ENCODE assay signal across 1 cellular context in genomic region chr12:56258068-56258819, GRCh38.
TF ChIP-seq lines count a peak whose summit lies in the region.

ANKRD52 (minus strand) TSS chr12:56258384; CDS start chr12:56258269, 115 bp downstream.

TF ChIP-seq in GM12878, 131 proteins besides CTCF, POLR2A, EP300 and RAD21 (continued from another document and continues in another):
- no peak for TF ChIP-seq SKIL (IDR thresholded peaks at IDR 0.05; ENCODE audit: low read depth, poor library complexity, severe bottlenecking)
- TF ChIP-seq GABPA (IDR thresholded peaks at IDR 0.05; ENCODE audit: low read depth): no peak
- TF ChIP-seq ETV6 (conservative IDR thresholded peaks at IDR 0.05 in 1 of 2, IDR thresholded peaks at IDR 0.05 in 1 of 2; ENCODE audit: borderline replicate concordance in 1 of 2, low read depth in 1 of 2): no peak
- no peak for TF ChIP-seq ZBTB11 (CRISPR knock-in tag; IDR thresholded peaks at IDR 0.05)
- no peak; the same call in 1 of the 2 replicates for TF ChIP-seq MAX (IDR thresholded peaks at IDR 0.05; ENCODE audit: low read depth, low read length)
- no peak for TF ChIP-seq HDAC2 (IDR thresholded peaks at IDR 0.05)
- TF ChIP-seq FOS (IDR thresholded peaks at IDR 0.05; ENCODE audit: borderline replicate concordance, extremely low read depth, insufficient read length): no peak
- TF ChIP-seq SRF (IDR thresholded peaks at IDR 0.05; ENCODE audit: low read depth in 2 of 2, low read length in 2 of 2): no peak
- TF ChIP-seq IRF3 (IDR thresholded peaks at IDR 0.05): no peak
- TF ChIP-seq CHD2 (IDR thresholded peaks at IDR 0.05; ENCODE audit: borderline replicate concordance, low read depth, low read length): no peak
- no peak for TF ChIP-seq TCF3 (IDR thresholded peaks at IDR 0.05; ENCODE audit: borderline replicate concordance, insufficient read depth, low read depth, low read length)
- TF ChIP-seq PBX3 (IDR thresholded peaks at IDR 0.05; ENCODE audit: insufficient replicate concordance, low read depth, low read length): no peak
- no peak for TF ChIP-seq ATF3 (IDR thresholded peaks at IDR 0.05; ENCODE audit: borderline replicate concordance, extremely low read depth, low read depth, low read length)
- peak; percentile 37; the same call in 1 of the 2 replicates for TF ChIP-seq PAX5 (IDR thresholded peaks at IDR 0.05; ENCODE audit: borderline replicate concordance, low read depth, low read length)
- TF ChIP-seq TARDBP (IDR thresholded peaks at IDR 0.05; ENCODE audit: borderline replicate concordance): no peak
- TF ChIP-seq PKNOX1 (IDR thresholded peaks at IDR 0.05): no peak
- TF ChIP-seq RELA (IDR thresholded peaks at IDR 0.05; ENCODE audit: borderline replicate concordance, partially characterized antibody): no peak
- no peak for TF ChIP-seq ZNF274 (IDR thresholded peaks at IDR 0.05; ENCODE audit: insufficient read depth, insufficient read length)
- TF ChIP-seq SMARCA5 (IDR thresholded peaks at IDR 0.05): peak; percentile 99
- TF ChIP-seq ZBTB33 (IDR thresholded peaks at IDR 0.05): no peak
- no peak for TF ChIP-seq NFYA (IDR thresholded peaks at IDR 0.05; ENCODE audit: borderline replicate concordance, low read depth, low read length)
- TF ChIP-seq MXI1 (IDR thresholded peaks at IDR 0.05; ENCODE audit: low read depth, low read length): 0 out of 2 replicates have a peak, but pooled peaks have one; percentile 24
- TF ChIP-seq SMAD1 (IDR thresholded peaks at IDR 0.05; ENCODE audit: low read depth, partially characterized antibody): no peak
- no peak for TF ChIP-seq POLR2AphosphoS5 (IDR thresholded peaks at IDR 0.05; ENCODE audit: low read length)
- TF ChIP-seq USF1 (IDR thresholded peaks at IDR 0.05; ENCODE audit: borderline replicate concordance, extremely low read length, insufficient read depth, low read depth, low read length): no peak
- TF ChIP-seq NR2F1 (conservative IDR thresholded peaks at IDR 0.05): peak; percentile 83
- TF ChIP-seq JUND (IDR thresholded peaks at IDR 0.05; ENCODE audit: low read depth, low read length): no peak
- TF ChIP-seq CEBPB (IDR thresholded peaks at IDR 0.05; ENCODE audit: borderline replicate concordance in 1 of 2, low read depth in 2 of 2, low read length in 2 of 2): no peak
- no peak for TF ChIP-seq CEBPZ (IDR thresholded peaks at IDR 0.05; ENCODE audit: low read depth, low read length)
- TF ChIP-seq TCF7 (IDR thresholded peaks at IDR 0.05; ENCODE audit: borderline replicate concordance): no peak
- no peak for TF ChIP-seq E2F4 (IDR thresholded peaks at IDR 0.05; ENCODE audit: low read depth, low read length)
- TF ChIP-seq ELK1 (IDR thresholded peaks at IDR 0.05; ENCODE audit: low read depth, low read length): no peak
- TF ChIP-seq BCLAF1 (IDR thresholded peaks at IDR 0.05): no peak
- TF ChIP-seq SIN3A (IDR thresholded peaks at IDR 0.05; ENCODE audit: low read depth, low read length): peak; percentile 80
